1 cellular context compared by ENCODE assay signal in the genomic region with DNA sequence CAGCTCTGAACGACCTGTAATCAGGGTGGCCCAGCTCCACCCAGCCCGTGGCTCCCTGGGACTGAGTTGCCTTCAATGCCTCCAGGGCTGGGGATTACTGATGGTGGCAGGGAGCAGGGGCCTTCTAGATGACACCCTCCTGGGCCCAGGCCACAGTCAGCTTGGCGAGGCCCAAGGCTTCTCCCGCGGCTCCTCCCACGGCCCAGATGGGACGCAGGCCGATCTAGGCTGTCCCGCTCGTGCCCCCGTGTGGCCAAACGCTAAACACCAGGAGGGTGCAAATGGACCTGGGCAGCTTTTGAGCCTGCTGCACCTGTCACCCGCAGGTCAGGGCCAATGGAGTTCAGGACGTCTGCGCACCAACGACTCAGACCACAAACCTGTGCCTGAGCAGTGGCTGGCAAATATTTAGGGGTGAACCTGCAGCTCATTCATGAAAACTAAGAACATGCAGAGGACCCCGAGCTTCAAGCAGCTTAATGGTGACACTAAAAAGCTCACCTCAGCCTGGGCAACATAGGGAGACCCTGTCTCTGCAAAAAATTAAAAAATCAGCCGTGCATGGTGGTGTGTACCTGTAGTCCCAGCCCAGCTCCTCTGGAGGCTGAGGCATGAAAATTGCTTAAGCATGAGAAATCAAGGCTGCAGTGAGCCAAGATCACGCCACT.
TF ChIP-seq lines count a peak whose summit lies in the region.

No MANE protein-coding gene starts in this region.

TF ChIP-seq in GM12878, 131 proteins besides CTCF, POLR2A, EP300 and RAD21 (continued from another document):
- TF ChIP-seq, protein P1, sequence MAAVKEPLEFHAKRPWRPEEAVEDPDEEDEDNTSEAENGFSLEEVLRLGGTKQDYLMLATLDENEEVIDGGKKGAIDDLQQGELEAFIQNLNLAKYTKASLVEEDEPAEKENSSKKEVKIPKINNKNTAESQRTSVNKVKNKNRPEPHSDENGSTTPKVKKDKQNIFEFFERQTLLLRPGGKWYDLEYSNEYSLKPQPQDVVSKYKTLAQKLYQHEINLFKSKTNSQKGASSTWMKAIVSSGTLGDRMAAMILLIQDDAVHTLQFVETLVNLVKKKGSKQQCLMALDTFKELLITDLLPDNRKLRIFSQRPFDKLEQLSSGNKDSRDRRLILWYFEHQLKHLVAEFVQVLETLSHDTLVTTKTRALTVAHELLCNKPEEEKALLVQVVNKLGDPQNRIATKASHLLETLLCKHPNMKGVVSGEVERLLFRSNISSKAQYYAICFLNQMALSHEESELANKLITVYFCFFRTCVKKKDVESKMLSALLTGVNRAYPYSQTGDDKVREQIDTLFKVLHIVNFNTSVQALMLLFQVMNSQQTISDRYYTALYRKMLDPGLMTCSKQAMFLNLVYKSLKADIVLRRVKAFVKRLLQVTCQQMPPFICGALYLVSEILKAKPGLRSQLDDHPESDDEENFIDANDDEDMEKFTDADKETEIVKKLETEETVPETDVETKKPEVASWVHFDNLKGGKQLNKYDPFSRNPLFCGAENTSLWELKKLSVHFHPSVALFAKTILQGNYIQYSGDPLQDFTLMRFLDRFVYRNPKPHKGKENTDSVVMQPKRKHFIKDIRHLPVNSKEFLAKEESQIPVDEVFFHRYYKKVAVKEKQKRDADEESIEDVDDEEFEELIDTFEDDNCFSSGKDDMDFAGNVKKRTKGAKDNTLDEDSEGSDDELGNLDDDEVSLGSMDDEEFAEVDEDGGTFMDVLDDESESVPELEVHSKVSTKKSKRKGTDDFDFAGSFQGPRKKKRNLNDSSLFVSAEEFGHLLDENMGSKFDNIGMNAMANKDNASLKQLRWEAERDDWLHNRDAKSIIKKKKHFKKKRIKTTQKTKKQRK (IDR thresholded peaks at IDR 0.05; ENCODE audit: low read depth, low read length), result no peak
- TF ChIP-seq KAT2A (conservative IDR thresholded peaks at IDR 0.05; ENCODE audit: control insufficient read depth, low read depth, low read length), result no peak
- TF ChIP-seq EED (IDR thresholded peaks at IDR 0.05; ENCODE audit: low read depth), result 0 out of 2 replicates have a peak, but pooled peaks have one; percentile 19
- TF ChIP-seq, protein P2, sequence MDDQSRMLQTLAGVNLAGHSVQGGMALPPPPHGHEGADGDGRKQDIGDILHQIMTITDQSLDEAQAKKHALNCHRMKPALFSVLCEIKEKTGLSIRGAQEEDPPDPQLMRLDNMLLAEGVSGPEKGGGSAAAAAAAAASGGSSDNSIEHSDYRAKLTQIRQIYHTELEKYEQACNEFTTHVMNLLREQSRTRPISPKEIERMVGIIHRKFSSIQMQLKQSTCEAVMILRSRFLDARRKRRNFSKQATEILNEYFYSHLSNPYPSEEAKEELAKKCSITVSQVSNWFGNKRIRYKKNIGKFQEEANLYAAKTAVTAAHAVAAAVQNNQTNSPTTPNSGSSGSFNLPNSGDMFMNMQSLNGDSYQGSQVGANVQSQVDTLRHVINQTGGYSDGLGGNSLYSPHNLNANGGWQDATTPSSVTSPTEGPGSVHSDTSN (IDR thresholded peaks at IDR 0.05; ENCODE audit: insufficient replicate concordance, low read depth, low read length), result peak; percentile 11
- peak; percentile 59; the same call in 1 of the 2 replicates for TF ChIP-seq LARP7 (IDR thresholded peaks at IDR 0.05)
- 0 out of 2 replicates have a peak, but pooled peaks have one; percentile 17 for TF ChIP-seq IRF4 (IDR thresholded peaks at IDR 0.05; ENCODE audit: low read depth, low read length)
- TF ChIP-seq CHD4 (IDR thresholded peaks at IDR 0.05), result no peak
- TF ChIP-seq IKZF1 (conservative IDR thresholded peaks at IDR 0.05), result 0 out of 2 replicates have a peak, but pooled peaks have one; percentile 24
- peak; percentile 32; the same call in 1 of the 2 replicates for TF ChIP-seq SMARCA5 (IDR thresholded peaks at IDR 0.05)
- peak; percentile 75 for TF ChIP-seq YY1 (IDR thresholded peaks at IDR 0.05; ENCODE audit: low read depth, low read length)
- no peak for TF ChIP-seq HDGF (IDR thresholded peaks at IDR 0.05)
- TF ChIP-seq SMC3 (IDR thresholded peaks at IDR 0.05; ENCODE audit: borderline replicate concordance, low read length), result peak; percentile 85
- TF ChIP-seq TCF12 (IDR thresholded peaks at IDR 0.05; ENCODE audit: low read depth, low read length), result 0 out of 2 replicates have a peak, but pooled peaks have one; percentile 37
- TF ChIP-seq, protein P3, sequence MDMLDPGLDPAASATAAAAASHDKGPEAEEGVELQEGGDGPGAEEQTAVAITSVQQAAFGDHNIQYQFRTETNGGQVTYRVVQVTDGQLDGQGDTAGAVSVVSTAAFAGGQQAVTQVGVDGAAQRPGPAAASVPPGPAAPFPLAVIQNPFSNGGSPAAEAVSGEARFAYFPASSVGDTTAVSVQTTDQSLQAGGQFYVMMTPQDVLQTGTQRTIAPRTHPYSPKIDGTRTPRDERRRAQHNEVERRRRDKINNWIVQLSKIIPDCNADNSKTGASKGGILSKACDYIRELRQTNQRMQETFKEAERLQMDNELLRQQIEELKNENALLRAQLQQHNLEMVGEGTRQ (IDR thresholded peaks at IDR 0.05; ENCODE audit: borderline replicate concordance, low read depth, low read length), result no peak
- TF ChIP-seq RUNX3 (IDR thresholded peaks at IDR 0.05; ENCODE audit: low read length), result peak; percentile 24; the same call in 1 of the 2 replicates
TF ChIP-seq in GM12878: peak in this region for 12.
